ENCODE assay signal across 24 cellular contexts in the genomic region with DNA sequence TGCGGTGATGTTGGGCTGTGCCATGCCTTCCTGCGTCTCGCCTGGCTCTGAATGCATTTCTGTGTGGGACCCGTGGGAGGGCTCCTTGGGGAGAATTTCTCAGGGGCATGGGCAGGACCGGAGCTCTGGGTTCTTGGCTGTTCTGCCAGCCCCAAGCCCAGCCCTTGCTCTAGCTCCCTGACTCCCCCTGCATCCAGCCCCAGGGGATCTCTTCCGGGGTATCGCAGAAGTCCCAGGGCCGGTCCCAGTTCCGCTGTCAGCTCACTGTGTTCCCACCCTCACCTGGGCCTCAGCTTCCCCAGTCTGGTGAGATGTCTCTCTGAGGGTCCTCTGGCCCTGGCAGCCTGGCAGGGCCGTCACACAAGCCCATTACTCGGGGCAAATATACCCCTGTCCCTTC. TPM values are rescaled to one million over a fixed set of nuclear protein-coding genes. Genes with fewer than 3 reads are reported as not detected.
A peak's percentile ranks its signal among the peaks of the same experiment; 100 is the strongest.
DNase-seq lines count a peak whose midpoint lies in the region; ATAC-seq and TF ChIP-seq lines count a peak whose summit lies in the region.
"Had no signal": no experiment of that assay in that cellular context is flagged by ENCODE, and none has a peak within 500 bp of the region (broad histone marks: within the 10 kb centered on the region; RNA-seq: fewer than 3 reads in every experiment).

No MANE protein-coding gene starts in this region.

- H3K27ac ChIP-seq in C4-2B: peak overlapping the region; percentile 93
- H3K27ac ChIP-seq in PC-3 (ENCODE audit: low read length): no peak overlapping the region
- H3K27ac ChIP-seq in colonic mucosa: no peak overlapping the region
- peak overlapping the region; percentile 76 to 84 (median 80) for H3K27ac ChIP-seq in transverse colon
- no peak overlapping the region for H3K27ac ChIP-seq in spleen
- H3K27ac ChIP-seq: BLaER1 treated with 17β-estradiol and CSF1 and Interleukin-3, amounts not matched to agents 10 nM and 100 nM had no signal

- POLR2A ChIA-PET in PC-3 (lab: Charles Lee; ENCODE audit: unreplicated experiment): no interaction called here

- no peak for ATAC-seq in PC-3
- no peak for ATAC-seq in GM18873 (IDR thresholded peaks at IDR 0.05; ENCODE audit: low FRiP score, unreplicated experiment)
- ATAC-seq: CD8-positive, alpha-beta T cell; HepG2; T-helper 17 cell had no signal

- H3K9me2 ChIP-seq in PC-3 (replicated peaks; ENCODE audit: low read length): no peaks in the 10 kb centered on the region
- H3K9me2 ChIP-seq: SK-N-SH had no signal

- no peak for DNase-seq in PC-3
- DNase-seq in colonic mucosa: no peak
- no peak for DNase-seq in transverse colon
- no peak for DNase-seq in spleen
- no peak for DNase-seq in middle frontal gyrus (ENCODE audit: extremely low spot score, low spot score)
- DNase-seq: CD8-positive, alpha-beta T cell; DMS 273 treated with DMSO at 0.1 percent for 48 hours; GF-D8; Kasumi-1; MG63; NCI-H1105 treated with DMSO at 0.1 percent for 48 hours; NCI-H2029 treated with DMSO at 0.1 percent for 48 hours; NCI-H2227 treated with DMSO at 0.1 percent for 48 hours; NCI-H526 treated with DMSO at 0.1 percent for 48 hours; OCI-M1; SK-N-SH; SW 1271; T-helper 17 cell had no signal

- TF ChIP-seq EP300 in transverse colon (IDR thresholded peaks at IDR 0.05; ENCODE audit: low read depth): no peak

- H3K9ac ChIP-seq in PC-3 (ENCODE audit: low read length) (no peak overlapping the region), colonic mucosa (ENCODE audit: low read depth in 2 of 2, low read length in 2 of 2) (peak overlapping the region in 1 of 2 donors; percentile 72)
- H3K9ac ChIP-seq: BLaER1 treated with 17β-estradiol and CSF1 and Interleukin-3, amounts not matched to agents 10 nM and 100 nM; SK-N-SH had no signal

- H3K4me3 ChIP-seq in PC-3 (ENCODE audit: low read length): no peak overlapping the region
- H3K4me3 ChIP-seq in colonic mucosa: peak overlapping the region; percentile 8
- H3K4me3 ChIP-seq in transverse colon: no peak overlapping the region
- H3K4me3 ChIP-seq in spleen: no peak overlapping the region
- H3K4me3 ChIP-seq: BLaER1 treated with 17β-estradiol and CSF1 and Interleukin-3, amounts not matched to agents 10 nM and 100 nM; MG63 had no signal

- in situ Hi-C loops in transverse colon (cut with MboI; ENCODE audit: low pct_ligation_motif_present in 1 of 4, low pct_unique_long_range_greater_than_20kb in 1 of 4, low sequenced_read_pairs in 3 of 4): no loop called here

- H3K9me3 ChIP-seq in PC-3 (ENCODE audit: low read length): no peaks in the 10 kb centered on the region
- H3K9me3 ChIP-seq in colonic mucosa: no peaks in the 10 kb centered on the region
- no peaks in the 10 kb centered on the region for H3K9me3 ChIP-seq in transverse colon
- H3K9me3 ChIP-seq in spleen: no peaks in the 10 kb centered on the region
- H3K9me3 ChIP-seq: BLaER1 treated with 17β-estradiol and CSF1 and Interleukin-3, amounts not matched to agents 10 nM and 100 nM; MG63; SK-N-SH had no signal

- H2AFZ ChIP-seq in PC-3 (ENCODE audit: low read length): no peak overlapping the region

- WGBS in transverse colon (ENCODE audit: low coverage in 1 of 2), 2 donors: 85% methylated on average over 7 of the region's 11 CpGs; no CpG with 5 or more reads in 1 of the 2 donors
- 79 to 94% (median 90%) methylated on average over 9 to 11 of the region's 11 CpGs for WGBS in spleen, 5 donors

- H3K79me2 ChIP-seq in PC-3 (ENCODE audit: low read length): no peaks in the 10 kb centered on the region

- no peak for TF ChIP-seq CTCF in C4-2B (conservative IDR thresholded peaks at IDR 0.05)
- no peak for TF ChIP-seq CTCF in PC-3 (conservative IDR thresholded peaks at IDR 0.05; ENCODE audit: low read depth, low read length)
- no peak for TF ChIP-seq CTCF in colonic mucosa (IDR thresholded peaks at IDR 0.05)
- no peak for TF ChIP-seq CTCF in transverse colon (IDR thresholded peaks at IDR 0.05)
- TF ChIP-seq CTCF in spleen (IDR thresholded peaks at IDR 0.05 in 8 of 11, conservative IDR thresholded peaks at IDR 0.05 in 3 of 11): no peak

- CTCF ChIA-PET in PC-3 (lab: Charles Lee): no interaction called here

- BruUV-seq in PC-3 (replicated peaks; lab: Mats Ljungman, UMichigan): no TSS peak

- peaks cover 8% of the 10 kb centered on the region for H3K36me3 ChIP-seq in PC-3 (ENCODE audit: low read depth, low read length)
- H3K36me3 ChIP-seq in colonic mucosa: no peaks in the 10 kb centered on the region
- H3K36me3 ChIP-seq in transverse colon: no peaks in the 10 kb centered on the region
- no peaks in the 10 kb centered on the region for H3K36me3 ChIP-seq in spleen
- H3K36me3 ChIP-seq: BLaER1 treated with 17β-estradiol and CSF1 and Interleukin-3, amounts not matched to agents 10 nM and 100 nM; MG63 had no signal

- H3K4me1 ChIP-seq in PC-3 (ENCODE audit: insufficient read depth, low read length) (peaks cover 17% of the 10 kb centered on the region), colonic mucosa (peaks cover 7% of the 10 kb centered on the region), transverse colon (peaks cover 6 to 32% (median 23%) of the 10 kb centered on the region in 4 donors), spleen (no peaks in the 10 kb centered on the region)

- TF ChIP-seq POLR2A in transverse colon (IDR thresholded peaks at IDR 0.05) (no peak), spleen (IDR thresholded peaks at IDR 0.05) (no peak)

- no peaks in the 10 kb centered on the region for H4K20me1 ChIP-seq in PC-3 (ENCODE audit: low read length)
- H4K20me1 ChIP-seq: BLaER1 treated with 17β-estradiol and CSF1 and Interleukin-3, amounts not matched to agents 10 nM and 100 nM had no signal

- H3F3A ChIP-seq in PC-3 (ENCODE audit: low read length, unreplicated experiment): no peaks in the 10 kb centered on the region

- peak overlapping the region; percentile 69; the same call in 1 of the 2 replicates for H3K4me2 ChIP-seq in PC-3 (ENCODE audit: low read length)
- H3K4me2 ChIP-seq: BLaER1 treated with 17β-estradiol and CSF1 and Interleukin-3, amounts not matched to agents 10 nM and 100 nM; SK-N-SH had no signal

- H3K27me3 ChIP-seq in PC-3 (ENCODE audit: low read length) (no peaks in the 10 kb centered on the region), colonic mucosa (no peaks in the 10 kb centered on the region), transverse colon (no peaks in the 10 kb centered on the region), spleen (replicated peaks in 1 of 7) (no peaks in the 10 kb centered on the region)
- H3K27me3 ChIP-seq: BLaER1 treated with 17β-estradiol and CSF1 and Interleukin-3, amounts not matched to agents 10 nM and 100 nM; MG63 had no signal

- intact Hi-C loops in PC-3 (cut with micrococcal nuclease) (loop anchor here (5.0 kb wide), 1 partner anchor 288 kb away; the partner anchor contains the start of gene SMIM29), colonic mucosa (cut with DNase I) (no loop called here), transverse colon (cut with DNase I; ENCODE audit: low total_unique reads) (no loop called here), spleen (cut with DNase I; ENCODE audit: low total_unique reads) (no loop called here)

RNA-seq across cellular contexts. Expression of gene SPDEF, which starts 20.5 kb away (rescaled TPM):
- total RNA-seq in PC-3 (2014; rRNA removed) (190 and 205 TPM in 2 replicates), colonic mucosa (100 to 1,000 TPM in 1 of 2 donors, 10 to 100 TPM in 1; 71.0 to 102 TPM), transverse colon (10 to 100 TPM in 3 of 4 donors, 1 to 10 TPM in 1; 9.0 to 57.3 (median 31.5) TPM), spleen (under 1 TPM in 1 of 7 donors, not detected in 6; 0.32 TPM)
- polyA plus RNA-seq in spleen: under 1 TPM in 2 of 3 donors, not detected in 1; 0.03 to 0.13 TPM
- total RNA-seq: H4, HepG2, NCI-H460 had no signal
- polyA plus RNA-seq: HepG2 had no signal

Comparison
In these comparisons a context has a peak if more than half of its experiments do, and no peak if none do; other contexts are left out.
1. H3K27ac ChIP-seq: peak in C4-2B (single experiment) and transverse colon (4 of 4); none in PC-3 (single experiment), colonic mucosa (single experiment) and spleen (0 of 8).
2. RNA of gene SPDEF, which starts 20.5 kb away (total RNA-seq): 190 to 205 TPM in PC-3, 71.0 to 102 TPM in colonic mucosa and 9.0 to 57.3 TPM in transverse colon; 0.32 TPM in spleen; every median in the first group is over 4 times any median in the second.